In genomic region chr1:110341872-110342331, GRCh38 we compare ENCODE assay signal across 9 cellular contexts. TPM values are rescaled to one million over a fixed set of nuclear protein-coding genes. Genes with fewer than 3 reads are reported as not detected.
DNase-seq lines count a peak whose midpoint lies in the region; ATAC-seq and TF ChIP-seq lines count a peak whose summit lies in the region.
"Had no signal": no experiment of that assay in that cellular context is flagged by ENCODE, and none has a peak within 500 bp of the region (broad histone marks: within the 10 kb centered on the region; RNA-seq: fewer than 3 reads in every experiment).

No MANE protein-coding gene starts in this region.

- H3K9me2 ChIP-seq in Loucy (replicated peaks; ENCODE audit: low read depth, low read length), result no peaks in the 10 kb centered on the region

- peaks cover 75% of the 10 kb centered on the region for H4K20me1 ChIP-seq in Loucy (ENCODE audit: insufficient read depth, low read length, poor library complexity, severe bottlenecking)

- TF ChIP-seq CTCF in Loucy (conservative IDR thresholded peaks at IDR 0.05; ENCODE audit: low read length) (no peak), neutrophil (IDR thresholded peaks at IDR 0.05) (no peak)

- ATAC-seq in GM19452 (IDR thresholded peaks at IDR 0.05; ENCODE audit: unreplicated experiment), result no peak

- WGBS in ectodermal cell, 2 experiments, result 61 to 66% methylated on average over 9 of the region's 9 CpGs

- H2AFZ ChIP-seq in Loucy (ENCODE audit: low read length), result no peak overlapping the region

- no peak overlapping the region for H3K27ac ChIP-seq in ectodermal cell (ENCODE audit: insufficient read depth, low read depth, low read length, poor library complexity, severe bottlenecking)
- peak overlapping the region; percentile 1 for H3K27ac ChIP-seq in neutrophil
- H3K27ac ChIP-seq: skin epidermis had no signal

- peak overlapping the region; percentile 95 for H3K4me2 ChIP-seq in Loucy (ENCODE audit: low read depth, low read length, poor library complexity, severe bottlenecking)

- no peak for DNase-seq in head of caudate nucleus
- no peak for DNase-seq in posterior vena cava (ENCODE audit: low spot score)
- DNase-seq: activated B cell treated with CpG ODN at 0.5 μM for 24 hours had no signal

- H3K36me3 ChIP-seq in Loucy (ENCODE audit: insufficient read depth, low read length) (peaks cover 53% of the 10 kb centered on the region), ectodermal cell (ENCODE audit: control insufficient read depth, insufficient read depth, low read length) (peaks cover 19% of the 10 kb centered on the region), neutrophil (peaks cover 21% of the 10 kb centered on the region)

- intact Hi-C loops in head of caudate nucleus (cut with DNase I) (loop anchor here (10.0 kb wide), 1 partner anchor 287 kb away; no protein-coding TSS in a partner anchor), posterior vena cava (cut with DNase I) (no loop called here)

- peaks cover 67% of the 10 kb centered on the region for H3K4me1 ChIP-seq in Loucy (ENCODE audit: insufficient read depth, low read length, poor library complexity, severe bottlenecking)
- H3K4me1 ChIP-seq in ectodermal cell (ENCODE audit: control insufficient read depth, insufficient read depth, low read length), result peaks cover 30% of the 10 kb centered on the region
- peaks cover 39 to 41% of the 10 kb centered on the region in 2 experiments for H3K4me1 ChIP-seq in neutrophil (ENCODE audit: control insufficient read depth in 1 of 2, insufficient read depth in 1 of 2, low read depth in 1 of 2, low read length in 1 of 2)

- H3K9ac ChIP-seq in Loucy (ENCODE audit: low read depth, low read length, poor library complexity, severe bottlenecking), result peak overlapping the region; percentile 85

- H3K27me3 ChIP-seq in Loucy (ENCODE audit: insufficient read depth, low read length, poor library complexity, severe bottlenecking) (no peaks in the 10 kb centered on the region), ectodermal cell (ENCODE audit: control insufficient read depth, insufficient read depth, low read length, poor library complexity, severe bottlenecking) (no peaks in the 10 kb centered on the region), neutrophil (no peaks in the 10 kb centered on the region)

- H3K79me2 ChIP-seq in Loucy (ENCODE audit: insufficient read depth, low read length), result peaks cover 82% of the 10 kb centered on the region

- H3K9me3 ChIP-seq in Loucy (ENCODE audit: insufficient read depth, low read depth, low read length), result no peaks in the 10 kb centered on the region
- H3K9me3 ChIP-seq in ectodermal cell (ENCODE audit: control insufficient read depth, low read length), result no peaks in the 10 kb centered on the region
- H3K9me3 ChIP-seq in neutrophil, result no peaks in the 10 kb centered on the region

- H3K4me3 ChIP-seq in GM08714 (ENCODE audit: low read length) (peak overlapping the region; percentile 25), Loucy (ENCODE audit: low read length, poor library complexity, severe bottlenecking) (peak overlapping the region; percentile 83), ectodermal cell (ENCODE audit: insufficient read depth, low read depth, low read length) (peak overlapping the region; percentile 3), neutrophil (ENCODE audit: low read depth in 1 of 2, low read length in 1 of 2) (no peak overlapping the region)
- H3K4me3 ChIP-seq: skin epidermis had no signal

- no peaks in the 10 kb centered on the region for H3F3A ChIP-seq in Loucy (ENCODE audit: low read depth)

RNA-seq across cellular contexts. Expression of gene RBM15, which starts 2.7 kb away (rescaled TPM):
- polyA plus RNA-seq in ectodermal cell (2013, experiment 1 of 4), result 29.1 TPM
- polyA plus RNA-seq in ectodermal cell (2013, experiment 2 of 4), result 29.7 TPM
- 19.0 TPM for polyA plus RNA-seq in ectodermal cell (2013, experiment 3 of 4)
- 19.4 TPM for polyA plus RNA-seq in ectodermal cell (2013, experiment 4 of 4)
- 10 to 100 TPM; 14.8 to 15.9 TPM for total RNA-seq in posterior vena cava

RNA-seq across cellular contexts. Expression of gene SLC16A4, which starts 48.9 kb away (rescaled TPM):
- 3.1 TPM for polyA plus RNA-seq in ectodermal cell (2013, experiment 1 of 4)
- polyA plus RNA-seq in ectodermal cell (2013, experiment 2 of 4), result 3.5 TPM
- polyA plus RNA-seq in ectodermal cell (2013, experiment 3 of 4), result 2.2 TPM
- polyA plus RNA-seq in ectodermal cell (2013, experiment 4 of 4), result 2.8 TPM
- total RNA-seq in posterior vena cava, result 1 to 10 TPM; 8.0 to 8.6 TPM

Comparison
In these comparisons a context has a peak if more than half of its experiments do, and no peak if none do; other contexts are left out.
1. H3K4me3 ChIP-seq: peak in GM08714 (single experiment), Loucy (single experiment) and ectodermal cell (single experiment); none in neutrophil (0 of 2).